Comparison of ENCODE assay signal across 25 cellular contexts in the genomic region with DNA sequence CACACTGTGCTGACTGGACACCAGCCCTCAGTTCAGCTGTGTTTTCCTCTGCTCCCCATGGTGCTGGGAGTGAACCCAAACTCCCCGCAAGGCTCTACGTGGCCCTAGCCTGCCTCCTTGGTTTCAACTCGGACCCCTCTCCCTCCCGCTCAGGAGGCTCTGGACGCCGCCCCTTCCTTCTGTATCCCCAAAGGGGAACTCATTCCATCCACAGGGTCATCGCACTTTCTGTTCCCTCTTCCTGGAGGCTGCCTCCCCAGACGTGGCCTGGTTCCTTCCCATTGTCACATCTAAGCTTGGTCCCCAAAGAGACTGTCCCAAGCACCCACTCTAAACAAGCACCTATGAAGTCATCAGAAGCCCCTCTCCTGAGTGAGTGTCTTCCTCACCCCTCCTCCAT. TPM values are rescaled to one million over a fixed set of nuclear protein-coding genes. Genes with fewer than 3 reads are reported as not detected.
DNase-seq lines count a peak whose midpoint lies in the region; ATAC-seq lines count a peak whose summit lies in the region.
"Had no signal": no experiment of that assay in that cellular context is flagged by ENCODE, and none has a peak within 500 bp of the region (broad histone marks: within the 10 kb centered on the region; RNA-seq: fewer than 3 reads in every experiment).

No MANE protein-coding gene starts in this region.

- no peaks in the 10 kb centered on the region for H3K27me3 Mint-ChIP-seq in central memory CD8-positive, alpha-beta T cell
- H3K27me3 Mint-ChIP-seq in activated CD4-positive, alpha-beta memory T cell treated with anti-CD3 and anti-CD28 coated beads, Interleukin-2, amount 10 ng/mL, durations not matched to agents 7 days and 5 days: no peaks in the 10 kb centered on the region

- ATAC-seq in central memory CD8-positive, alpha-beta T cell (replicated peaks; ENCODE audit: extremely low read depth, poor library complexity, severe bottlenecking): no peak
- ATAC-seq in GM18870 (IDR thresholded peaks at IDR 0.05; ENCODE audit: unreplicated experiment): no peak
- ATAC-seq: body of pancreas had no signal

- peaks cover 55% of the 10 kb centered on the region for H3K36me3 ChIP-seq in BLaER1
- H3K36me3 ChIP-seq: Peyer's patch, SJCRH30 had no signal

- H3K9me3 Mint-ChIP-seq in central memory CD8-positive, alpha-beta T cell: no peaks in the 10 kb centered on the region
- no peaks in the 10 kb centered on the region for H3K9me3 Mint-ChIP-seq in activated CD4-positive, alpha-beta memory T cell treated with anti-CD3 and anti-CD28 coated beads, Interleukin-2, amount 10 ng/mL, durations not matched to agents 7 days and 5 days
- H3K9me3 Mint-ChIP-seq: activated T-helper 1 cell treated with anti-CD3 and anti-CD28 coated beads, Interleukin-12 subunit alpha, Interleukin-12 subunit beta, Interleukin-2, Interleukin-4 antibody, amounts not matched to agents 30 ng/mL and 10 ng/mL and 1 ng/mL, durations not matched to agents 14 hours and 24 hours and 36 hours; mesothelial cell of epicardium; neural crest cell; type B pancreatic cell had no signal

- H3K36me3 Mint-ChIP-seq in central memory CD8-positive, alpha-beta T cell (ENCODE audit: insufficient read depth): peaks cover 14% of the 10 kb centered on the region
- H3K36me3 Mint-ChIP-seq in activated CD4-positive, alpha-beta memory T cell treated with anti-CD3 and anti-CD28 coated beads, Interleukin-2, amount 10 ng/mL, durations not matched to agents 7 days and 5 days (ENCODE audit: low read depth): peaks cover 42% of the 10 kb centered on the region
- H3K36me3 Mint-ChIP-seq: mesothelial cell of epicardium, type B pancreatic cell had no signal

- H3K4me3 Mint-ChIP-seq in central memory CD8-positive, alpha-beta T cell: no peak overlapping the region
- no peak overlapping the region for H3K4me3 Mint-ChIP-seq in activated CD4-positive, alpha-beta memory T cell treated with anti-CD3 and anti-CD28 coated beads, Interleukin-2, amount 10 ng/mL, durations not matched to agents 7 days and 5 days
- H3K4me3 Mint-ChIP-seq: activated T-helper 1 cell treated with anti-CD3 and anti-CD28 coated beads, Interleukin-12 subunit alpha, Interleukin-12 subunit beta, Interleukin-2, Interleukin-4 antibody, amounts not matched to agents 30 ng/mL and 10 ng/mL and 1 ng/mL, durations not matched to agents 14 hours and 24 hours and 36 hours; mesothelial cell of epicardium; neural crest cell; type B pancreatic cell had no signal

- H3K27ac Mint-ChIP-seq in central memory CD8-positive, alpha-beta T cell (ENCODE audit: low read depth): peak overlapping the region; percentile 74
- no peak overlapping the region for H3K27ac Mint-ChIP-seq in activated CD4-positive, alpha-beta memory T cell treated with anti-CD3 and anti-CD28 coated beads, Interleukin-2, amount 10 ng/mL, durations not matched to agents 7 days and 5 days
- H3K27ac Mint-ChIP-seq: activated T-helper 1 cell treated with anti-CD3 and anti-CD28 coated beads, Interleukin-12 subunit alpha, Interleukin-12 subunit beta, Interleukin-2, Interleukin-4 antibody, amounts not matched to agents 30 ng/mL and 10 ng/mL and 1 ng/mL, durations not matched to agents 14 hours and 24 hours and 36 hours; mesothelial cell of epicardium had no signal

- no peak overlapping the region for H3K4me3 ChIP-seq in BLaER1
- H3K4me3 ChIP-seq: body of pancreas, heart right ventricle, Peyer's patch, SJCRH30 had no signal

- CTCF ChIA-PET in activated CD4-positive, alpha-beta memory T cell treated with anti-CD3 and anti-CD28 coated beads, Interleukin-2, amount 10 ng/mL, durations not matched to agents 7 days and 5 days (lab: Charles Lee): no interaction called here

- H3K4me1 Mint-ChIP-seq in central memory CD8-positive, alpha-beta T cell: peaks cover 52% of the 10 kb centered on the region
- peaks cover 2% of the 10 kb centered on the region for H3K4me1 Mint-ChIP-seq in activated CD4-positive, alpha-beta memory T cell treated with anti-CD3 and anti-CD28 coated beads, Interleukin-2, amount 10 ng/mL, durations not matched to agents 7 days and 5 days

- H3K27me3 ChIP-seq in BLaER1: no peaks in the 10 kb centered on the region
- H3K27me3 ChIP-seq: body of pancreas, heart right ventricle, Peyer's patch had no signal

- H3K27ac ChIP-seq in BLaER1: 0 out of 2 replicates have a peak overlapping the region, but pooled peaks have one; percentile 30
- H3K27ac ChIP-seq: KMS-11, Peyer's patch, SJCRH30 had no signal

- H3K9me3 ChIP-seq in BLaER1: no peaks in the 10 kb centered on the region
- H3K9me3 ChIP-seq: body of pancreas, Caco-2, heart right ventricle, Peyer's patch, SJCRH30 had no signal

- peak; percentile 86 for DNase-seq in CD1c-positive myeloid dendritic cell (ENCODE audit: extremely low spot score)
- DNase-seq in central memory CD8-positive, alpha-beta T cell (ENCODE audit: low spot score in 2 of 2): no peak
- peak; percentile 36 for DNase-seq in medulla oblongata (ENCODE audit: extremely low spot score)
- no peak for DNase-seq in activated CD4-positive, alpha-beta memory T cell treated with anti-CD3 and anti-CD28 coated beads, Interleukin-2, amount 10 ng/mL, durations not matched to agents 7 days and 5 days
- no peak for DNase-seq in NCI-H1417 treated with DMSO at 0.1 percent for 48 hours (lab: John Stamatoyannopoulos, UW)
- DNase-seq in COLO829 (ENCODE audit: low spot score): no peak
- DNase-seq: activated CD4-positive, alpha-beta T cell treated with anti-CD3 and anti-CD28 coated beads for 48 hours; Caco-2; DMS79 treated with DMSO at 0.1 percent for 48 hours; effector memory CD4-positive, alpha-beta T cell; foreskin fibroblast; left cardiac atrium; NCI-H187 treated with DMSO at 0.1 percent for 48 hours; NCI-H526; Peyer's patch; SJCRH30 had no signal

- H3K4me1 ChIP-seq in BLaER1: peaks cover 52% of the 10 kb centered on the region
- H3K4me1 ChIP-seq: body of pancreas, Caco-2, SJCRH30 had no signal

- POLR2A ChIA-PET in activated CD4-positive, alpha-beta memory T cell treated with anti-CD3 and anti-CD28 coated beads, Interleukin-2, amount 10 ng/mL, durations not matched to agents 7 days and 5 days (lab: Charles Lee): no interaction called here

- H3K4me2 ChIP-seq in BLaER1: peak overlapping the region; percentile 78
- H3K4me2 ChIP-seq: KMS-11 had no signal

- no peak overlapping the region for H3K9ac ChIP-seq in BLaER1
- H3K9ac ChIP-seq: KMS-11 had no signal

- peaks cover 100% of the 10 kb centered on the region for H4K20me1 ChIP-seq in BLaER1

RNA-seq across cellular contexts. Expression of a gene that starts 10.9 kb away (rescaled TPM):
- 100 to 1,000 TPM; 284 to 286 TPM for total RNA-seq in activated CD4-positive, alpha-beta memory T cell treated with anti-CD3 and anti-CD28 coated beads, Interleukin-2, amount 10 ng/mL, durations not matched to agents 7 days and 5 days

Comparison
In these comparisons a context has a peak if more than half of its experiments do, and no peak if none do; other contexts are left out.
1. DNase-seq: peak in CD1c-positive myeloid dendritic cell (single experiment) and medulla oblongata (single experiment); none in central memory CD8-positive, alpha-beta T cell (0 of 2), activated CD4-positive, alpha-beta memory T cell treated with anti-CD3 and anti-CD28 coated beads, Interleukin-2, amount 10 ng/mL, durations not matched to agents 7 days and 5 days (single experiment), NCI-H1417 treated with DMSO at 0.1 percent for 48 hours (single experiment) and COLO829 (single experiment).